In the genomic region with DNA sequence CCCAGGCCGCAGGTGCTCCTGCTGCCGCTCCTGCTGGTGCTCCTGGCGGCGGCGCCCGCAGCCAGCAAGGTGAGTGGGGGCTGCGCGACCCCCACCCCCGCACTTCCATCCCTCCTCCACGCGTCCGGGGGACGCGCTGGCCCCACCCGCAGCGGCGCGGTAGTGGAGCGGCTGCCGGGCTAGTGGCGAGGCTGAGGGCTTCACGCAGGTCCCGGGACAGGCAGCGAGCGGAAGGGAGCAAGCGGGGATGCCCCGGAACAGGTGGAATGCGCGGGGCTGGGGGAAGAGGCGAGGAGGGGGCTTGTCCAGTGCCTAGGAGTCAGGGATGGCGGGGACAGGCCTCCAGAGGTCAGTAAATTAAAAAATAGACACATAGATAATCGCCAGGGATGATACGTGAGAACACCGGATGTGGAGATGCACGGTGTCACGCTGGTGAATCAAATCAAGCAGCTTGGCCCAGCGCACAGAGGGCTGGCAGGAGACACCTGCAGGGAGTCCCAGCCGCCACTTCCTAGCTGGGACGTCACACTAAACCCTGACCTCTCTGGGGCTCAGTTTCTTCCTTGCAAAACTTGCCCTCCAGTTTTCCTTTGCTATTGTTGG, we compare ENCODE assay signal across 8 cellular contexts. TPM values are rescaled to one million over a fixed set of nuclear protein-coding genes. Genes with fewer than 3 reads are reported as not detected.
DNase-seq lines count a peak whose midpoint lies in the region; ATAC-seq lines count a peak whose summit lies in the region.

No MANE protein-coding gene starts in this region.

- H2BK12ac ChIP-seq in trophoblast cell (ENCODE audit: low read length) = no peak overlapping the region

- H3K4me2 ChIP-seq in BLaER1 (peak overlapping the region; percentile 90), trophoblast cell (ENCODE audit: low read length) (peak overlapping the region; percentile 95)

- H4K8ac ChIP-seq in trophoblast cell (ENCODE audit: low read depth, low read length) = no peak overlapping the region

- H3K4ac ChIP-seq in trophoblast cell (ENCODE audit: low read depth, low read length) = no peak overlapping the region

- no peaks in the 10 kb centered on the region for H3K36me3 ChIP-seq in BLaER1
- H3K36me3 ChIP-seq in SK-N-MC (ENCODE audit: insufficient read depth, low read length) = no peaks in the 10 kb centered on the region
- H3K36me3 ChIP-seq in trophoblast cell (ENCODE audit: control insufficient read depth in 1 of 2, insufficient read depth in 2 of 2, low read length in 2 of 2) = no peaks in the 10 kb centered on the region

- peak overlapping the region; percentile 78 for H2AFZ ChIP-seq in trophoblast cell (ENCODE audit: insufficient read depth, low read length, poor library complexity)

- H3K9me3 ChIP-seq in BLaER1 (peaks cover 12% of the 10 kb centered on the region), SK-N-MC (ENCODE audit: low read depth, low read length) (peaks cover 3% of the 10 kb centered on the region; the same call in 1 of the 2 replicates), trophoblast cell (ENCODE audit: insufficient read depth, low read depth, low read length) (no peaks in the 10 kb centered on the region)

- H3K18ac ChIP-seq in trophoblast cell (ENCODE audit: low read length) = no peak overlapping the region

- no peaks in the 10 kb centered on the region for H3K79me1 ChIP-seq in trophoblast cell (ENCODE audit: low read length)

- no peak for DNase-seq in SK-N-MC (ENCODE audit: low read depth, low spot score)
- DNase-seq in germinal center (ENCODE audit: low spot score) = peak; percentile 60
- peak in 1 of 2 donors; percentile 13 for DNase-seq in trophoblast cell
- no peak for DNase-seq in C1 segment of cervical spinal cord (lab: John Stamatoyannopoulos, UW)
- no peak for DNase-seq in occipital lobe (lab: John Stamatoyannopoulos, UW)

- peak overlapping the region; percentile 64 for H3K4me3 ChIP-seq in BLaER1
- peak overlapping the region; percentile 75 for H3K4me3 ChIP-seq in SK-N-MC
- peak overlapping the region; percentile 63 for H3K4me3 ChIP-seq in trophoblast cell (ENCODE audit: low read depth, low read length)

- H3K9ac ChIP-seq in BLaER1 = no peak overlapping the region
- no peak overlapping the region for H3K9ac ChIP-seq in SK-N-MC (ENCODE audit: insufficient read length)
- H3K9ac ChIP-seq in trophoblast cell (ENCODE audit: low read length) = no peak overlapping the region

- H3K27me3 ChIP-seq in BLaER1 = peaks cover 26% of the 10 kb centered on the region
- peaks cover 28% of the 10 kb centered on the region for H3K27me3 ChIP-seq in trophoblast cell (ENCODE audit: insufficient read depth, low read length)

- H3K27ac ChIP-seq in BLaER1 = no peak overlapping the region
- no peak overlapping the region for H3K27ac ChIP-seq in SK-N-MC
- H3K27ac ChIP-seq in trophoblast cell (ENCODE audit: low read depth, low read length) = no peak overlapping the region

- no CpG with 5 or more reads among the region's 39 CpGs for WGBS in trophoblast cell (ENCODE audit: extremely low coverage, insufficient coverage, insufficient read length)

- no peak overlapping the region for H4K91ac ChIP-seq in trophoblast cell (ENCODE audit: low read depth, low read length)

- no peak overlapping the region for H3K23ac ChIP-seq in trophoblast cell (ENCODE audit: low read length)

- no peaks in the 10 kb centered on the region for H4K20me1 ChIP-seq in BLaER1

- H2AK5ac ChIP-seq in trophoblast cell (ENCODE audit: low read length) = no peak overlapping the region

- H2BK5ac ChIP-seq in trophoblast cell (ENCODE audit: low read depth, low read length, poor library complexity) = no peak overlapping the region

- no peak overlapping the region for H2BK120ac ChIP-seq in trophoblast cell (ENCODE audit: insufficient read depth, low read length, poor library complexity)

- H3K79me2 ChIP-seq in trophoblast cell (ENCODE audit: control insufficient read depth, insufficient read depth, low read length, poor library complexity) = no peaks in the 10 kb centered on the region

- peak; percentile 54 for ATAC-seq in GM18520 (IDR thresholded peaks at IDR 0.05; ENCODE audit: unreplicated experiment)
- ATAC-seq in HG02970 (IDR thresholded peaks at IDR 0.05; ENCODE audit: low FRiP score, unreplicated experiment) = peak; percentile 48

- H3K4me1 ChIP-seq in BLaER1 (peaks cover 8% of the 10 kb centered on the region), trophoblast cell (ENCODE audit: control insufficient read depth in 1 of 2, insufficient read depth in 2 of 2, low read length in 2 of 2) (peaks cover 12 to 15% of the 10 kb centered on the region in 2 experiments)

- H4K12ac ChIP-seq in trophoblast cell (ENCODE audit: low read depth, low read length) = no peak overlapping the region

- no peak overlapping the region for H3K14ac ChIP-seq in trophoblast cell (ENCODE audit: low read length)

RNA-seq across cellular contexts. Expression of a gene that starts 0.4 kb away (rescaled TPM):
- 0.01 and 0.03 TPM in 2 replicates for polyA plus RNA-seq in trophoblast cell (2013)
- 0.16 TPM for total RNA-seq in occipital lobe

RNA-seq across cellular contexts. Expression of a gene that starts 0.8 kb away (rescaled TPM):
- polyA plus RNA-seq in trophoblast cell (2013) = 0.05 and 0.06 TPM in 2 replicates
- 0.78 TPM for total RNA-seq in occipital lobe
